In genomic region chr17:61416540-61417363, GRCh38 we compare ENCODE assay signal across 1 cellular context.
TF ChIP-seq lines count a peak whose summit lies in the region.

No MANE protein-coding gene starts in this region.

TF ChIP-seq in HepG2, 621 proteins besides CTCF, POLR2A, EP300 and RAD21 (continued from another document and continues in another):
- TF ChIP-seq ETS1 (CRISPR knock-in tag; IDR thresholded peaks at IDR 0.05): no peak
- TF ChIP-seq IRF1 (CRISPR knock-in tag; IDR thresholded peaks at IDR 0.05; ENCODE audit: low read depth): no peak
- no peak for TF ChIP-seq ZBTB26 (CRISPR knock-in tag; IDR thresholded peaks at IDR 0.05; ENCODE audit: borderline replicate concordance)
- TF ChIP-seq ZNF138 (CRISPR knock-in tag; IDR thresholded peaks at IDR 0.05; ENCODE audit: low read depth): no peak
- TF ChIP-seq KLF13 (CRISPR knock-in tag; IDR thresholded peaks at IDR 0.05): no peak
- TF ChIP-seq ZMYM2 (CRISPR knock-in tag; IDR thresholded peaks at IDR 0.05): no peak
- no peak for TF ChIP-seq ZNF335 (CRISPR knock-in tag; IDR thresholded peaks at IDR 0.05)
- TF ChIP-seq ZNF7 (CRISPR knock-in tag; IDR thresholded peaks at IDR 0.05): no peak
- TF ChIP-seq CREB3 (CRISPR knock-in tag; IDR thresholded peaks at IDR 0.05): no peak
- peak; percentile 65; the same call in 1 of the 2 replicates for TF ChIP-seq PHF21A (CRISPR knock-in tag; IDR thresholded peaks at IDR 0.05)
- no peak for TF ChIP-seq ZNF589 (CRISPR knock-in tag; conservative IDR thresholded peaks at IDR 0.05)
- no peak for TF ChIP-seq BCLAF1 (IDR thresholded peaks at IDR 0.05)
- TF ChIP-seq ZNF160 (CRISPR knock-in tag; IDR thresholded peaks at IDR 0.05): no peak; the same call in 1 of the 2 replicates
- no peak; the same call in none of the 2 replicates for TF ChIP-seq MXD1 (CRISPR knock-in tag; IDR thresholded peaks at IDR 0.05)
- no peak for TF ChIP-seq ZBTB10 (CRISPR knock-in tag; IDR thresholded peaks at IDR 0.05; ENCODE audit: borderline replicate concordance)
- TF ChIP-seq E2F1 (CRISPR knock-in tag; IDR thresholded peaks at IDR 0.05): no peak
- no peak for TF ChIP-seq ZNF251 (CRISPR knock-in tag; IDR thresholded peaks at IDR 0.05)
- peak; percentile 25; the same call in 1 of the 2 replicates for TF ChIP-seq ZNF788 (CRISPR knock-in tag; IDR thresholded peaks at IDR 0.05; ENCODE audit: borderline replicate concordance)
- 0 out of 2 replicates have a peak, but pooled peaks have one; percentile 36 for TF ChIP-seq HINFP (CRISPR knock-in tag; IDR thresholded peaks at IDR 0.05; ENCODE audit: low read depth)
- no peak for TF ChIP-seq MTF1 (CRISPR knock-in tag; IDR thresholded peaks at IDR 0.05)
- no peak for TF ChIP-seq NFIB (CRISPR knock-in tag; IDR thresholded peaks at IDR 0.05; ENCODE audit: borderline replicate concordance)
- no peak for TF ChIP-seq RFX5 (IDR thresholded peaks at IDR 0.05; ENCODE audit: low read depth, low read length)
- no peak for TF ChIP-seq ZBTB40 (IDR thresholded peaks at IDR 0.05)
- no peak for TF ChIP-seq ZBTB40 (CRISPR knock-in tag; IDR thresholded peaks at IDR 0.05)
- TF ChIP-seq ATF2 (CRISPR knock-in tag; IDR thresholded peaks at IDR 0.05): peak; percentile 50; the same call in 1 of the 2 replicates
- TF ChIP-seq GPN1 (CRISPR knock-in tag; IDR thresholded peaks at IDR 0.05; ENCODE audit: borderline replicate concordance): no peak
- TF ChIP-seq ZFP82 (CRISPR knock-in tag; IDR thresholded peaks at IDR 0.05; ENCODE audit: borderline replicate concordance): no peak
- no peak for TF ChIP-seq ATM (IDR thresholded peaks at IDR 0.05; ENCODE audit: borderline replicate concordance)
- TF ChIP-seq TBP (CRISPR knock-in tag; IDR thresholded peaks at IDR 0.05): no peak; the same call in 1 of the 2 replicates
- no peak for TF ChIP-seq MBD4 (IDR thresholded peaks at IDR 0.05; ENCODE audit: borderline replicate concordance, low read length)
